1 cellular context compared by ENCODE assay signal in the genomic region with DNA sequence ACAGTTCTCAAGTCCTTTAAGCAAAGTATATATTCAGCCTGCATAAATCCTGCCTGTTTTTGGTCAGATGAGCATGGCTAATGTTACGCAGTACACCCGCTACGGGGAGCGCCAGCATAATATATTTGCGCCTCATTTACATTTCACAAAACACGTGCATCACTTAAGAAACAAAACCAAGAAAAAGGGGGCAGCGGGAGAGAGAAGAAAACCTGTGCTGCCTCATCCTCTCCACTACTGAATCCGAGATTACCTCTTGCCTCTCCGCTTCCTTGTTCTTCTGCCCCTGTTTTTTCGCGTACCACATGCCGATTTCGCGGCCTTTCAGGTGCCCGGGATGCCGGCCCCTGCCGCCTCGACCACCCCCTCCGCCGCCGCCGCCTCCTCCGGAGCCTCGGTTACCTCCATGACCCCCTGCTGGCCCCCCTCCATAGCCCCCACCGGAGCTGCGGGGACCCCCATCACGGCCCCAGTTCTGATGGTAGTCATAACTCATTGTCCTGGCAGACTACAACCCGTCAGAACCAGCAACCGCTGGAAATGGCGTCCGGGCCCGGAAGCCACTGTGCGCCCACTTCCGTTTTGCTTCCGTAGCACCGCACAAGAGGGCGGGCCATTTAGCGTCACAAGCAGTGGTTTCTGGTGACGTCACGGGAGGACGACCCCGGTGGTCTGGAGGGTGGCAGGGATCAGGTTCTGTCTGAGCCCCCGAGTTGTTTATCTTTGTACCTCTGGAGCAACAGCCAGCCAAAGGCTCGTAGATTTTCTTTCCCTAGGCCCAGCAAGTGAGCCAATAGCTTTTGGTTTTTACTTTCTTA.
TF ChIP-seq lines count a peak whose summit lies in the region.

Gene DHX36, minus strand, starts transcription at position 567 of the 818 bp plus-strand sequence. Its CDS starts 71 bp downstream, at position 496.

TF ChIP-seq in HepG2, 621 proteins besides CTCF, POLR2A, EP300 and RAD21 (continued from another document and continues in another):
- TF ChIP-seq TBX3 (IDR thresholded peaks at IDR 0.05; ENCODE audit: borderline replicate concordance) (no peak), ZBTB42 (CRISPR knock-in tag; IDR thresholded peaks at IDR 0.05) (no peak), ZSCAN9 (CRISPR knock-in tag; IDR thresholded peaks at IDR 0.05; ENCODE audit: borderline replicate concordance) (no peak; the same call in none of the 2 replicates), DPF2 (CRISPR knock-in tag; IDR thresholded peaks at IDR 0.05; ENCODE audit: borderline replicate concordance, low read depth) (no peak), TOPORS (CRISPR knock-in tag; IDR thresholded peaks at IDR 0.05) (no peak), KDM4B (CRISPR knock-in tag; IDR thresholded peaks at IDR 0.05) (peak; percentile 92), SIN3B (IDR thresholded peaks at IDR 0.05; ENCODE audit: low read length) (no peak), KAT2B (IDR thresholded peaks at IDR 0.05; ENCODE audit: borderline replicate concordance, low read depth, low read length) (no peak), CC2D1A (CRISPR knock-in tag; IDR thresholded peaks at IDR 0.05) (no peak), RFX5 (IDR thresholded peaks at IDR 0.05; ENCODE audit: low read depth, low read length) (peak; percentile 81), HOXA3 (CRISPR knock-in tag; IDR thresholded peaks at IDR 0.05) (peak; percentile 100), RELA (CRISPR knock-in tag; IDR thresholded peaks at IDR 0.05) (no peak), TSC22D2 (CRISPR knock-in tag; IDR thresholded peaks at IDR 0.05; ENCODE audit: borderline replicate concordance) (peak; percentile 50; the same call in 1 of the 2 replicates), ZBTB39 (CRISPR knock-in tag; IDR thresholded peaks at IDR 0.05) (no peak), PRPF4 (IDR thresholded peaks at IDR 0.05; ENCODE audit: low read depth, low read length, poor library complexity, severe bottlenecking) (no peak), U2AF1 (optimal IDR thresholded peaks at IDR 0.05; ENCODE audit: low read depth, low read length) (no peak), FOXM1 (CRISPR knock-in tag; IDR thresholded peaks at IDR 0.05) (no peak), ZNF33B (CRISPR knock-in tag; IDR thresholded peaks at IDR 0.05) (no peak), MYC (CRISPR knock-in tag; IDR thresholded peaks at IDR 0.05; ENCODE audit: borderline replicate concordance) (peak; percentile 76; the same call in 1 of the 2 replicates), IKZF1 (IDR thresholded peaks at IDR 0.05) (no peak), CSRNP1 (CRISPR knock-in tag; IDR thresholded peaks at IDR 0.05) (no peak; the same call in 1 of the 2 replicates), ASH2L (IDR thresholded peaks at IDR 0.05; ENCODE audit: insufficient read length, low read depth, low read length) (peak; percentile 92), ZBTB8A (CRISPR knock-in tag; IDR thresholded peaks at IDR 0.05; ENCODE audit: borderline replicate concordance, low read depth) (no peak), TEAD2 (CRISPR knock-in tag; IDR thresholded peaks at IDR 0.05) (no peak), KDM5A (IDR thresholded peaks at IDR 0.05; ENCODE audit: borderline replicate concordance, low read length) (no peak; the same call in 1 of the 2 replicates), ATF1 (CRISPR knock-in tag; IDR thresholded peaks at IDR 0.05) (peak; percentile 96), ZNF670 (CRISPR knock-in tag; IDR thresholded peaks at IDR 0.05; ENCODE audit: borderline replicate concordance) (no peak; the same call in 1 of the 2 replicates), ZNF777 (CRISPR knock-in tag; IDR thresholded peaks at IDR 0.05) (no peak), ATF7-NPFF (CRISPR knock-in tag; IDR thresholded peaks at IDR 0.05; ENCODE audit: low read depth) (no peak), ZNF558 (CRISPR knock-in tag; IDR thresholded peaks at IDR 0.05; ENCODE audit: borderline replicate concordance) (no peak), ZNF451 (CRISPR knock-in tag; IDR thresholded peaks at IDR 0.05) (peak; percentile 71; the same call in 1 of the 2 replicates), HNRNPUL1 (IDR thresholded peaks at IDR 0.05; ENCODE audit: low read depth, low read length) (no peak)
- TF ChIP-seq, protein P1, sequence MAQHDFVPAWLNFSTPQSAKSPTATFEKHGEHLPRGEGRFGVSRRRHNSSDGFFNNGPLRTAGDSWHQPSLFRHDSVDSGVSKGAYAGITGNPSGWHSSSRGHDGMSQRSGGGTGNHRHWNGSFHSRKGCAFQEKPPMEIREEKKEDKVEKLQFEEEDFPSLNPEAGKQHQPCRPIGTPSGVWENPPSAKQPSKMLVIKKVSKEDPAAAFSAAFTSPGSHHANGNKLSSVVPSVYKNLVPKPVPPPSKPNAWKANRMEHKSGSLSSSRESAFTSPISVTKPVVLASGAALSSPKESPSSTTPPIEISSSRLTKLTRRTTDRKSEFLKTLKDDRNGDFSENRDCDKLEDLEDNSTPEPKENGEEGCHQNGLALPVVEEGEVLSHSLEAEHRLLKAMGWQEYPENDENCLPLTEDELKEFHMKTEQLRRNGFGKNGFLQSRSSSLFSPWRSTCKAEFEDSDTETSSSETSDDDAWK (CRISPR knock-in tag; IDR thresholded peaks at IDR 0.05), result no peak
- TF ChIP-seq, protein P2, sequence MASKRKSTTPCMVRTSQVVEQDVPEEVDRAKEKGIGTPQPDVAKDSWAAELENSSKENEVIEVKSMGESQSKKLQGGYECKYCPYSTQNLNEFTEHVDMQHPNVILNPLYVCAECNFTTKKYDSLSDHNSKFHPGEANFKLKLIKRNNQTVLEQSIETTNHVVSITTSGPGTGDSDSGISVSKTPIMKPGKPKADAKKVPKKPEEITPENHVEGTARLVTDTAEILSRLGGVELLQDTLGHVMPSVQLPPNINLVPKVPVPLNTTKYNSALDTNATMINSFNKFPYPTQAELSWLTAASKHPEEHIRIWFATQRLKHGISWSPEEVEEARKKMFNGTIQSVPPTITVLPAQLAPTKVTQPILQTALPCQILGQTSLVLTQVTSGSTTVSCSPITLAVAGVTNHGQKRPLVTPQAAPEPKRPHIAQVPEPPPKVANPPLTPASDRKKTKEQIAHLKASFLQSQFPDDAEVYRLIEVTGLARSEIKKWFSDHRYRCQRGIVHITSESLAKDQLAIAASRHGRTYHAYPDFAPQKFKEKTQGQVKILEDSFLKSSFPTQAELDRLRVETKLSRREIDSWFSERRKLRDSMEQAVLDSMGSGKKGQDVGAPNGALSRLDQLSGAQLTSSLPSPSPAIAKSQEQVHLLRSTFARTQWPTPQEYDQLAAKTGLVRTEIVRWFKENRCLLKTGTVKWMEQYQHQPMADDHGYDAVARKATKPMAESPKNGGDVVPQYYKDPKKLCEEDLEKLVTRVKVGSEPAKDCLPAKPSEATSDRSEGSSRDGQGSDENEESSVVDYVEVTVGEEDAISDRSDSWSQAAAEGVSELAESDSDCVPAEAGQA (IDR thresholded peaks at IDR 0.05; ENCODE audit: low read depth), result peak; percentile 100
- TF ChIP-seq, protein P2 (CRISPR knock-in tag; IDR thresholded peaks at IDR 0.05; ENCODE audit: borderline replicate concordance), result no peak
- TF ChIP-seq, protein P3, sequence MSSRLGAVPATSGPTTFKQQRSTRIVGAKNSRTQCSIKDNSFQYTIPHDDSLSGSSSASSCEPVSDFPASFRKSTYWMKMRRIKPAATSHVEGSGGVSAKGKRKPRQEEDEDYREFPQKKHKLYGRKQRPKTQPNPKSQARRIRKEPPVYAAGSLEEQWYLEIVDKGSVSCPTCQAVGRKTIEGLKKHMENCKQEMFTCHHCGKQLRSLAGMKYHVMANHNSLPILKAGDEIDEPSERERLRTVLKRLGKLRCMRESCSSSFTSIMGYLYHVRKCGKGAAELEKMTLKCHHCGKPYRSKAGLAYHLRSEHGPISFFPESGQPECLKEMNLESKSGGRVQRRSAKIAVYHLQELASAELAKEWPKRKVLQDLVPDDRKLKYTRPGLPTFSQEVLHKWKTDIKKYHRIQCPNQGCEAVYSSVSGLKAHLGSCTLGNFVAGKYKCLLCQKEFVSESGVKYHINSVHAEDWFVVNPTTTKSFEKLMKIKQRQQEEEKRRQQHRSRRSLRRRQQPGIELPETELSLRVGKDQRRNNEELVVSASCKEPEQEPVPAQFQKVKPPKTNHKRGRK (CRISPR knock-in tag; IDR thresholded peaks at IDR 0.05), result no peak
- TF ChIP-seq, protein P4, sequence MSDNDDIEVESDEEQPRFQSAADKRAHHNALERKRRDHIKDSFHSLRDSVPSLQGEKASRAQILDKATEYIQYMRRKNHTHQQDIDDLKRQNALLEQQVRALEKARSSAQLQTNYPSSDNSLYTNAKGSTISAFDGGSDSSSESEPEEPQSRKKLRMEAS (IDR thresholded peaks at IDR 0.05), result peak; percentile 52; the same call in 1 of the 2 replicates
- TF ChIP-seq, protein P5, sequence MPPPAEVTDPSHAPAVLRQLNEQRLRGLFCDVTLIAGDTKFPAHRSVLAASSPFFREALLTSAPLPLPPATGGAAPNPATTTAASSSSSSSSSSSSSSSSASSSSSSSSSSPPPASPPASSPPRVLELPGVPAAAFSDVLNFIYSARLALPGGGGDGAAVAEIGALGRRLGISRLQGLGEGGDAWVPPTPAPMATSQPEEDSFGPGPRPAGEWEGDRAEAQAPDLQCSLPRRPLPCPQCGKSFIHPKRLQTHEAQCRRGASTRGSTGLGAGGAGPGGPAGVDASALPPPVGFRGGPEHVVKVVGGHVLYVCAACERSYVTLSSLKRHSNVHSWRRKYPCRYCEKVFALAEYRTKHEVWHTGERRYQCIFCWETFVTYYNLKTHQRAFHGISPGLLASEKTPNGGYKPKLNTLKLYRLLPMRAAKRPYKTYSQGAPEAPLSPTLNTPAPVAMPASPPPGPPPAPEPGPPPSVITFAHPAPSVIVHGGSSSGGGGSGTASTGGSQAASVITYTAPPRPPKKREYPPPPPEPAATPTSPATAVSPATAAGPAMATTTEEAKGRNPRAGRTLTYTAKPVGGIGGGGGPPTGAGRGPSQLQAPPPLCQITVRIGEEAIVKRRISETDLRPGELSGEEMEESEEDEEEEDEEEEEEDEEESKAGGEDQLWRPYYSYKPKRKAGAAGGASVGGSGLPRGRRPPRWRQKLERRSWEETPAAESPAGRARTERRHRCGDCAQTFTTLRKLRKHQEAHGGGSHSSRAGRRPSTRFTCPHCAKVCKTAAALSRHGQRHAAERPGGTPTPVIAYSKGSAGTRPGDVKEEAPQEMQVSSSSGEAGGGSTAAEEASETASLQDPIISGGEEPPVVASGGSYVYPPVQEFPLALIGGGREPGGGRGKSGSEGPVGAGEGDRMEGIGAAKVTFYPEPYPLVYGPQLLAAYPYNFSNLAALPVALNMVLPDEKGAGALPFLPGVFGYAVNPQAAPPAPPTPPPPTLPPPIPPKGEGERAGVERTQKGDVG (CRISPR knock-in tag; IDR thresholded peaks at IDR 0.05; ENCODE audit: borderline replicate concordance), result no peak
- TF ChIP-seq, protein P6, sequence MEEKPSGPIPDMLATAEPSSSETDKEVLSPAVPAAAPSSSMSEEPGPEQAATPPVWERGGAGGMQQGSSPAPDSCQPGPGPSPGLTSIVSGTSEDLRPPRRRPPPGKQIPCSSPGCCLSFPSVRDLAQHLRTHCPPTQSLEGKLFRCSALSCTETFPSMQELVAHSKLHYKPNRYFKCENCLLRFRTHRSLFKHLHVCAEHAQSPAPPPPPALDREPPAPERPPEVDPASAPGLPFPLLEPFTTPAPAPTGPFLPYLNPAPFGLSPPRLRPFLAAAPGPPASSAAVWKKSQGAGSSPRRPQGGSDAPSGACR (CRISPR knock-in tag; IDR thresholded peaks at IDR 0.05), result peak; percentile 78
